In genomic region chr2:44759823-44760222, GRCh38 we compare ENCODE assay signal across 18 cellular contexts.
"Had no signal": no experiment of that assay in that cellular context is flagged by ENCODE, and none has a peak within 500 bp of the region (broad histone marks: within the 10 kb centered on the region; RNA-seq: fewer than 3 reads in every experiment).

No MANE protein-coding gene starts in this region.

- H3K9me3 ChIP-seq: ascending aorta, left lung, suprapubic skin, transverse colon had no signal

- H3K27ac ChIP-seq: ascending aorta, left lung, suprapubic skin, transverse colon had no signal

- H3K4me1 ChIP-seq: ascending aorta, left lung, suprapubic skin, transverse colon had no signal

- H3K27me3 ChIP-seq: ascending aorta, left lung, suprapubic skin, transverse colon had no signal

- ATAC-seq: activated CD8-positive, alpha-beta T cell treated with anti-CD3 and anti-CD28 coated beads, Interleukin-2, amount 10 ng/mL, durations not matched to agents 7 days and 5 days; activated T-cell treated with anti-CD3 and anti-CD28 coated beads, Interleukin-2, amount 50 U/mL, for 4 hours; effector memory CD8-positive, alpha-beta T cell; left lung had no signal

- H3K36me3 ChIP-seq: ascending aorta, left lung, suprapubic skin, transverse colon had no signal

- DNase-seq: activated CD4-positive, alpha-beta T cell treated with anti-CD3 and anti-CD28 coated beads, Interleukin-2, amount 10 ng/mL, durations not matched to agents 7 days and 5 days; activated CD8-positive, alpha-beta T cell treated with anti-CD3 and anti-CD28 coated beads, Interleukin-2, amount 10 ng/mL, durations not matched to agents 7 days and 5 days; activated naive CD4-positive, alpha-beta T cell treated with anti-CD3 and anti-CD28 coated beads for 36 hours; activated T-cell treated with anti-CD3 and anti-CD28 coated beads, Interleukin-2, amount 50 U/mL, for 4 hours; effector memory CD8-positive, alpha-beta T cell; head of caudate nucleus; kidney; left lung; mammary epithelial cell; occipital lobe; retina; stimulated activated CD4-positive, alpha-beta T cell treated with anti-CD3 and anti-CD28 coated beads, Interleukin-2, amount 100 ng/mL, for 24 hours; stimulated activated naive CD4-positive, alpha-beta T cell treated with Interleukin-2 at 50 U/mL for 16 hours; T-helper 1 cell; T-helper 9 cell; transverse colon had no signal

- H3K4me3 ChIP-seq: ascending aorta, left lung, suprapubic skin, transverse colon had no signal
